ENCODE assay signal across 15 cellular contexts in genomic region chrX:71147496-71148277, GRCh38. TPM values are rescaled to one million over a fixed set of nuclear protein-coding genes. Genes with fewer than 3 reads are reported as not detected.
A peak's percentile ranks its signal among the peaks of the same experiment; 100 is the strongest.
DNase-seq lines count a peak whose midpoint lies in the region; TF ChIP-seq lines count a peak whose summit lies in the region.
"Had no signal": no experiment of that assay in that cellular context is flagged by ENCODE, and none has a peak within 500 bp of the region (broad histone marks: within the 10 kb centered on the region; RNA-seq: fewer than 3 reads in every experiment).

No MANE protein-coding gene starts in this region.

- no peak overlapping the region for H3K4me2 ChIP-seq in mesendoderm (ENCODE audit: low read length)

- H3K23ac ChIP-seq in mesendoderm (ENCODE audit: low read length) = no peak overlapping the region

- peak; percentile 60 for DNase-seq in NB4 (ENCODE audit: low read depth)
- DNase-seq in mesendoderm = peak; percentile 20
- no peak for DNase-seq in CD8-positive, alpha-beta memory T cell
- DNase-seq in NCI-H1048 (lab: John Stamatoyannopoulos, UW) = no peak
- DNase-seq: activated naive CD8-positive, alpha-beta T cell treated with anti-CD3 and anti-CD28 coated beads, Interleukin-2, amount 50 U/mL, for 24 hours; activated T-cell treated with anti-CD3 and anti-CD28 coated beads, Interleukin-2, amount 50 U/mL, for 1 hour; DMS79 treated with DMSO at 0.1 percent for 48 hours; mammary epithelial cell; MG63; spleen; SW 1271 had no signal

- no peaks in the 10 kb centered on the region for H3K79me2 ChIP-seq in mesendoderm (ENCODE audit: control insufficient read depth, insufficient read depth, low read length)

- no peak overlapping the region for H2BK120ac ChIP-seq in mesendoderm (ENCODE audit: low read depth, low read length)

- H3K9ac ChIP-seq in mesendoderm (ENCODE audit: low read length) = no peak overlapping the region

- POLR2A ChIA-PET in CD8-positive, alpha-beta memory T cell (lab: Charles Lee) = interaction anchor here (0.7 kb wide), 1 partner anchor 36 kb away, joined by 3 read pairs; no protein-coding TSS in a partner anchor

- no peak overlapping the region for H4K5ac ChIP-seq in mesendoderm (ENCODE audit: low read length)

- no peak overlapping the region for H3K27ac ChIP-seq in mesendoderm (ENCODE audit: low read depth, low read length)
- H3K27ac ChIP-seq in CD8-positive, alpha-beta memory T cell (ENCODE audit: low read depth, low read length) = no peak overlapping the region
- H3K27ac ChIP-seq: spleen had no signal

- no peaks in the 10 kb centered on the region for H3K9me3 ChIP-seq in CD8-positive, alpha-beta memory T cell (ENCODE audit: low read length)
- H3K9me3 ChIP-seq: HAP-1, MG63, spleen had no signal

- CTCF ChIA-PET in CD8-positive, alpha-beta memory T cell (lab: Charles Lee) = no interaction called here

- peaks cover 0 to 8% of the 10 kb centered on the region in 2 donors for H3K27me3 Mint-ChIP-seq in CD8-positive, alpha-beta memory T cell
- H3K27me3 Mint-ChIP-seq: activated naive CD8-positive, alpha-beta T cell treated with anti-CD3 and anti-CD28 coated beads, Interleukin-2, amount 50 U/mL, for 24 hours had no signal

- H3K79me1 ChIP-seq in mesendoderm (ENCODE audit: low read length) = no peaks in the 10 kb centered on the region

- no peak overlapping the region for H3K18ac ChIP-seq in mesendoderm (ENCODE audit: low read length)

- no peaks in the 10 kb centered on the region for H3K4me1 ChIP-seq in mesendoderm (ENCODE audit: control insufficient read depth, low read depth, low read length)
- H3K4me1 ChIP-seq in CD8-positive, alpha-beta memory T cell (ENCODE audit: insufficient read depth, low read length) = peaks cover 10% of the 10 kb centered on the region
- H3K4me1 ChIP-seq: HAP-1 had no signal

- H3K36me3 Mint-ChIP-seq in CD8-positive, alpha-beta memory T cell = peaks cover 0 to 5% (median 1%) of the 10 kb centered on the region in 3 donors

- TF ChIP-seq POLR2A in NB4 (IDR thresholded peaks at IDR 0.05; ENCODE audit: extremely low read depth, insufficient read length) = no peak

- no peaks in the 10 kb centered on the region for H3K36me3 ChIP-seq in mesendoderm (ENCODE audit: control insufficient read depth, insufficient read depth, low read length)
- H3K36me3 ChIP-seq in CD8-positive, alpha-beta memory T cell (ENCODE audit: insufficient read depth, low read length) = no peaks in the 10 kb centered on the region
- H3K36me3 ChIP-seq: MG63 had no signal

- H2BK5ac ChIP-seq in mesendoderm (ENCODE audit: low read length) = no peak overlapping the region

- no peak overlapping the region for H3K4me3 ChIP-seq in NB4 (ENCODE audit: low read depth, low read length)
- no peak overlapping the region for H3K4me3 ChIP-seq in mesendoderm (ENCODE audit: low read length)
- H3K4me3 ChIP-seq in CD8-positive, alpha-beta memory T cell (ENCODE audit: low read length) = no peak overlapping the region
- H3K4me3 ChIP-seq: HAP-1, MG63, spleen had no signal

- H3K56ac ChIP-seq in mesendoderm (ENCODE audit: low read length) = no peak overlapping the region

- TF ChIP-seq CTCF in NB4 (IDR thresholded peaks at IDR 0.05; ENCODE audit: low read depth, low read length) = no peak

- H3K4me1 Mint-ChIP-seq in CD8-positive, alpha-beta memory T cell = peaks cover 7 to 19% (median 8%) of the 10 kb centered on the region in 3 donors

- H2BK15ac ChIP-seq in mesendoderm (replicated peaks; ENCODE audit: low read depth) = no peak overlapping the region

- no peak overlapping the region for H3K27ac Mint-ChIP-seq in CD8-positive, alpha-beta memory T cell
- H3K27ac Mint-ChIP-seq: activated naive CD8-positive, alpha-beta T cell treated with anti-CD3 and anti-CD28 coated beads, Interleukin-2, amount 50 U/mL, for 24 hours had no signal

- H3K4ac ChIP-seq in mesendoderm (ENCODE audit: low read depth, low read length) = no peak overlapping the region

- WGBS in mesendoderm (ENCODE audit: extremely low coverage, insufficient coverage, low lambda C conversion rate) = no CpG with 5 or more reads among the region's 28 CpGs

- H3K9me3 Mint-ChIP-seq in CD8-positive, alpha-beta memory T cell = no peaks in the 10 kb centered on the region
- H3K9me3 Mint-ChIP-seq: activated naive CD8-positive, alpha-beta T cell treated with anti-CD3 and anti-CD28 coated beads, Interleukin-2, amount 50 U/mL, for 24 hours had no signal

- H2AK5ac ChIP-seq in mesendoderm (ENCODE audit: low read length) = no peak overlapping the region

- H4K8ac ChIP-seq in mesendoderm (ENCODE audit: low read depth, low read length) = no peak overlapping the region

- H3K27me3 ChIP-seq in mesendoderm (ENCODE audit: insufficient read depth, low read length, poor library complexity) = no peaks in the 10 kb centered on the region
- no peaks in the 10 kb centered on the region for H3K27me3 ChIP-seq in CD8-positive, alpha-beta memory T cell (ENCODE audit: insufficient read depth, low read length, poor library complexity, severe bottlenecking)
- H3K27me3 ChIP-seq: MG63, spleen had no signal

- H3K4me3 Mint-ChIP-seq in CD8-positive, alpha-beta memory T cell = no peak overlapping the region
- H3K4me3 Mint-ChIP-seq: activated naive CD8-positive, alpha-beta T cell treated with anti-CD3 and anti-CD28 coated beads, Interleukin-2, amount 50 U/mL, for 24 hours had no signal

RNA-seq across cellular contexts. Expression of gene NLGN3, which starts 3.0 kb away (rescaled TPM):
- polyA plus RNA-seq in mesendoderm (2013, experiment 1 of 2) = 2.3 TPM
- 2.4 TPM for polyA plus RNA-seq in mesendoderm (2013, experiment 2 of 2)
- total RNA-seq in CD8-positive, alpha-beta memory T cell = under 1 TPM; 0.46 to 0.69 TPM
- polyA plus RNA-seq in CD8-positive, alpha-beta memory T cell = 0.16 TPM

RNA-seq across cellular contexts. Expression of gene MED12, which starts 29.3 kb away (rescaled TPM):
- 11.3 TPM for polyA plus RNA-seq in mesendoderm (2013, experiment 1 of 2)
- polyA plus RNA-seq in mesendoderm (2013, experiment 2 of 2) = 10.7 TPM
- total RNA-seq in CD8-positive, alpha-beta memory T cell = 10 to 100 TPM; 49.3 to 61.1 TPM
- 19.0 TPM for polyA plus RNA-seq in CD8-positive, alpha-beta memory T cell

RNA-seq across cellular contexts. Expression of gene IL2RG, which starts 36.3 kb away (rescaled TPM):
- 0.04 TPM for polyA plus RNA-seq in mesendoderm (2013, experiment 1 of 2)
- polyA plus RNA-seq in mesendoderm (2013, experiment 2 of 2) = 0.01 TPM
- 100 to 1,000 TPM; 312 to 323 TPM for total RNA-seq in CD8-positive, alpha-beta memory T cell
- polyA plus RNA-seq in CD8-positive, alpha-beta memory T cell = 1,411 TPM
- total RNA-seq: fibroblast of lung, mammary epithelial cell had no signal
- polyA plus RNA-seq: fibroblast of lung, mammary epithelial cell had no signal

RNA-seq across cellular contexts. Expression of gene CXorf65, which starts 41.1 kb away (rescaled TPM):
- polyA plus RNA-seq in mesendoderm (2013, experiment 1 of 2) = 0.14 TPM
- 0.28 TPM for polyA plus RNA-seq in mesendoderm (2013, experiment 2 of 2)
- 10 to 100 TPM in 1 of 2 experiments, 1 to 10 TPM in 1; 9.5 to 11.0 TPM for total RNA-seq in CD8-positive, alpha-beta memory T cell
- 4.9 TPM for polyA plus RNA-seq in CD8-positive, alpha-beta memory T cell
- total RNA-seq: fibroblast of lung, mammary epithelial cell, omental fat pad had no signal
- polyA plus RNA-seq: BJ, fibroblast of lung, mammary epithelial cell had no signal

RNA-seq across cellular contexts. Expression of gene FOXO4, which starts 52.0 kb away (rescaled TPM):
- 23.8 TPM for polyA plus RNA-seq in mesendoderm (2013, experiment 1 of 2)
- 24.1 TPM for polyA plus RNA-seq in mesendoderm (2013, experiment 2 of 2)
- 10 to 100 TPM; 12.8 to 13.8 TPM for total RNA-seq in CD8-positive, alpha-beta memory T cell
- 2.8 TPM for polyA plus RNA-seq in CD8-positive, alpha-beta memory T cell

Comparison
In these comparisons a context has a peak if more than half of its experiments do, and no peak if none do; other contexts are left out.
1. DNase-seq: peak in NB4 (single experiment) and mesendoderm (single experiment); none in CD8-positive, alpha-beta memory T cell (0 of 5) and NCI-H1048 (single experiment).